ENCODE assay signal across 1 cellular context in genomic region chr22:46573781-46574437, GRCh38.
A peak's percentile ranks its signal among the peaks of the same experiment; 100 is the strongest.
TF ChIP-seq lines count a peak whose summit lies in the region.

No MANE protein-coding gene starts in this region.

TF ChIP-seq in HepG2, 621 proteins besides CTCF, POLR2A, EP300 and RAD21 (continued from another document):
- TF ChIP-seq, protein P1, sequence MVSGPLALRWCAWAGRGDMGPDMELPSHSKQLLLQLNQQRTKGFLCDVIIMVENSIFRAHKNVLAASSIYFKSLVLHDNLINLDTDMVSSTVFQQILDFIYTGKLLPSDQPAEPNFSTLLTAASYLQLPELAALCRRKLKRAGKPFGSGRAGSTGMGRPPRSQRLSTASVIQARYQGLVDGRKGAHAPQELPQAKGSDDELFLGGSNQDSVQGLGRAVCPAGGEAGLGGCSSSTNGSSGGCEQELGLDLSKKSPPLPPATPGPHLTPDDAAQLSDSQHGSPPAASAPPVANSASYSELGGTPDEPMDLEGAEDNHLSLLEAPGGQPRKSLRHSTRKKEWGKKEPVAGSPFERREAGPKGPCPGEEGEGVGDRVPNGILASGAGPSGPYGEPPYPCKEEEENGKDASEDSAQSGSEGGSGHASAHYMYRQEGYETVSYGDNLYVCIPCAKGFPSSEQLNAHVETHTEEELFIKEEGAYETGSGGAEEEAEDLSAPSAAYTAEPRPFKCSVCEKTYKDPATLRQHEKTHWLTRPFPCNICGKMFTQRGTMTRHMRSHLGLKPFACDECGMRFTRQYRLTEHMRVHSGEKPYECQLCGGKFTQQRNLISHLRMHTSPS (CRISPR knock-in tag; IDR thresholded peaks at IDR 0.05; ENCODE audit: low read depth) = peak; percentile 28; the same call in 1 of the 2 replicates
- TF ChIP-seq HOXA5 (CRISPR knock-in tag; IDR thresholded peaks at IDR 0.05) (0 out of 2 replicates have a peak, but pooled peaks have one; percentile 9), ZNF546 (CRISPR knock-in tag; conservative IDR thresholded peaks at IDR 0.05) (0 out of 2 replicates have a peak, but pooled peaks have one; percentile 7), RNF2 (conservative IDR thresholded peaks at IDR 0.05; ENCODE audit: low read depth) (0 out of 2 replicates have a peak, but pooled peaks have one; percentile 22), UBTF (CRISPR knock-in tag; IDR thresholded peaks at IDR 0.05) (peak; percentile 38; the same call in 1 of the 2 replicates)
- TF ChIP-seq, protein P2, sequence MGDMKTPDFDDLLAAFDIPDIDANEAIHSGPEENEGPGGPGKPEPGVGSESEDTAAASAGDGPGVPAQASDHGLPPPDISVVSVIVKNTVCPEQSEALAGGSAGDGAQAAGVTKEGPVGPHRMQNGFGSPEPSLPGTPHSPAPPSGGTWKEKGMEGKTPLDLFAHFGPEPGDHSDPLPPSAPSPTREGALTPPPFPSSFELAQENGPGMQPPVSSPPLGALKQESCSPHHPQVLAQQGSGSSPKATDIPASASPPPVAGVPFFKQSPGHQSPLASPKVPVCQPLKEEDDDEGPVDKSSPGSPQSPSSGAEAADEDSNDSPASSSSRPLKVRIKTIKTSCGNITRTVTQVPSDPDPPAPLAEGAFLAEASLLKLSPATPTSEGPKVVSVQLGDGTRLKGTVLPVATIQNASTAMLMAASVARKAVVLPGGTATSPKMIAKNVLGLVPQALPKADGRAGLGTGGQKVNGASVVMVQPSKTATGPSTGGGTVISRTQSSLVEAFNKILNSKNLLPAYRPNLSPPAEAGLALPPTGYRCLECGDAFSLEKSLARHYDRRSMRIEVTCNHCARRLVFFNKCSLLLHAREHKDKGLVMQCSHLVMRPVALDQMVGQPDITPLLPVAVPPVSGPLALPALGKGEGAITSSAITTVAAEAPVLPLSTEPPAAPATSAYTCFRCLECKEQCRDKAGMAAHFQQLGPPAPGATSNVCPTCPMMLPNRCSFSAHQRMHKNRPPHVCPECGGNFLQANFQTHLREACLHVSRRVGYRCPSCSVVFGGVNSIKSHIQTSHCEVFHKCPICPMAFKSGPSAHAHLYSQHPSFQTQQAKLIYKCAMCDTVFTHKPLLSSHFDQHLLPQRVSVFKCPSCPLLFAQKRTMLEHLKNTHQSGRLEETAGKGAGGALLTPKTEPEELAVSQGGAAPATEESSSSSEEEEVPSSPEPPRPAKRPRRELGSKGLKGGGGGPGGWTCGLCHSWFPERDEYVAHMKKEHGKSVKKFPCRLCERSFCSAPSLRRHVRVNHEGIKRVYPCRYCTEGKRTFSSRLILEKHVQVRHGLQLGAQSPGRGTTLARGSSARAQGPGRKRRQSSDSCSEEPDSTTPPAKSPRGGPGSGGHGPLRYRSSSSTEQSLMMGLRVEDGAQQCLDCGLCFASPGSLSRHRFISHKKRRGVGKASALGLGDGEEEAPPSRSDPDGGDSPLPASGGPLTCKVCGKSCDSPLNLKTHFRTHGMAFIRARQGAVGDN (CRISPR knock-in tag; IDR thresholded peaks at IDR 0.05) = 0 out of 2 replicates have a peak, but pooled peaks have one; percentile 21
